Comparison of ENCODE assay signal across 29 cellular contexts in genomic region chr7:87648316-87648715, GRCh38. TPM values are rescaled to one million over a fixed set of nuclear protein-coding genes. Genes with fewer than 3 reads are reported as not detected.
"Had no signal": no experiment of that assay in that cellular context is flagged by ENCODE, and none has a peak within 500 bp of the region (broad histone marks: within the 10 kb centered on the region; RNA-seq: fewer than 3 reads in every experiment).

No MANE protein-coding gene starts in this region.

- H3K4me3 ChIP-seq: cardiac muscle cell, coronary artery had no signal

- ATAC-seq: activated CD8-positive, alpha-beta T cell treated with anti-CD3 and anti-CD28 coated beads for 36 hours; activated T-cell treated with anti-CD3 and anti-CD28 coated beads, Interleukin-2, amount 50 U/mL, for 72 hours; activated T-helper 17 cell treated with anti-CD3 and anti-CD28 coated beads, Interleukin-2, amount 50 U/mL, for 72 hours had no signal

- H3K36me3 ChIP-seq: cardiac muscle cell had no signal

- H3K27ac ChIP-seq: cardiac muscle cell, coronary artery had no signal

- DNase-seq: activated CD4-positive, alpha-beta T cell treated with anti-CD3 and anti-CD28 coated beads, Interleukin-2, amount 10 ng/mL, durations not matched to agents 24 days and 14 days; activated CD4-positive, alpha-beta T cell treated with anti-CD3 and anti-CD28 coated beads, Interleukin-2, amount 50 U/mL, for 4 hours; activated CD8-positive, alpha-beta T cell treated with anti-CD3 and anti-CD28 coated beads for 36 hours; activated effector memory CD4-positive, alpha-beta T cell treated with anti-CD3 and anti-CD28 coated beads, Interleukin-2, amount 50 U/mL, for 16 hours; activated naive CD4-positive, alpha-beta T cell; activated naive CD4-positive, alpha-beta T cell treated with anti-CD3 and anti-CD28 coated beads, Interleukin-2, amount 50 U/mL, for 16 hours; activated naive CD8-positive, alpha-beta T cell treated with anti-CD3 and anti-CD28 coated beads for 36 hours; activated T-cell treated with anti-CD3 and anti-CD28 coated beads, Interleukin-2, amount 50 U/mL, for 1 hour; activated T-cell treated with anti-CD3 and anti-CD28 coated beads, Interleukin-2, amount 50 U/mL, for 72 hours; amniotic stem cell; aorta; NCI-H1105; NCI-H1417 treated with DMSO at 0.1 percent for 48 hours; NCI-H187 treated with DMSO at 0.1 percent for 48 hours; NCI-H2081; NCI-H345; NCI-H526 treated with DMSO at 0.1 percent for 48 hours; NCI-H774; Right ventricle myocardium superior; SW 1271; T-helper 1 cell; T-helper 2 cell; T-helper 9 cell had no signal

- H3K27me3 ChIP-seq: cardiac muscle cell had no signal

RNA-seq across cellular contexts. Expression of gene RUNDC3B, which starts 20.1 kb away (rescaled TPM):
- total RNA-seq: OCI-LY7 had no signal

RNA-seq across cellular contexts. Expression of gene ABCB1, which starts 47.6 kb away (rescaled TPM):
- total RNA-seq: cardiac muscle cell, chondrocyte, MCF 10A, OCI-LY7 had no signal
- polyA plus RNA-seq: cardiac muscle cell had no signal
